27 cellular contexts compared by ENCODE assay signal in the genomic region with DNA sequence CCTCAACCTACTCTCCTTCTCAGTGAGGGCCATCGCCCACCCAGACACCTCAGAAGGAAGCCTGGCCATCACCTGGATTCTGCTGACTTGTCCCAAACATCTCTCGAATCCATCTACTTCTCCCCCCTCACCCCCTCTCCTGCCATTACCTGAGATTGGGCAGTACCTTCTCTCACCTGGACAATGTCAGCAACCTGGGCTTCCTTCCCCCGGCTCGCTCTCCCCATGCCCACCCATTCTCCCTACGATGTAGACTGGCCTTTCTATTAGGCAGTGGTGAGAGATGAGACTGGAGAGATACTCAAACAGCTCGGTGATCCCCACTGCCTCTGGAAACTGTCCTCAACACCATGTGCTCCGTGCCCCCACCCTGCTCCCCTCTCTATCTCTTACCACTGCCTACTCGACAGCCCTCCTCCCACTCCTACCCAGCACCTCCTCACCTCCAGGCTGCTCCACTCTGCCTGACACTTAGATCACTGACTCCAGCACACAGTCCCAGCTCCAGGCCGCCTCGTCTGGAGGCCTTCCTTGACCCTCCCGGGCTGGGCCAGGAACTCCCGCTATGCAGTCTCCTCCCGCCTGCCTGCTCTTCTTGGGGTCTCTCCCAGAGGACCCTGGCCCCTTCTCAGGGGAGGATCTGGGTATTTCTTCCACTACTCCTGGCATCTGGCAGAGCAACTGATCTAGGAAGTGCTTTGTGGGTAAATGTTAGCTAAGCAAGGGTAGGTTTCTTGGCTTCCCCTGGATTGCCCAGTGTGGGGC.
DNase-seq lines count a peak whose midpoint lies in the region; ATAC-seq, FAIRE-seq and TF ChIP-seq lines count a peak whose summit lies in the region.
"Had no signal": no experiment of that assay in that cellular context is flagged by ENCODE, and none has a peak within 500 bp of the region (broad histone marks: within the 10 kb centered on the region; RNA-seq: fewer than 3 reads in every experiment).

No MANE protein-coding gene starts in this region.

- no peak overlapping the region for H3K4ac ChIP-seq in IMR-90 (ENCODE audit: low read depth, low read length)
- no peak overlapping the region for H3K4ac ChIP-seq in H1 (replicated peaks; ENCODE audit: insufficient read length, low read depth, low read length)
- H3K4ac ChIP-seq in trophoblast cell (ENCODE audit: low read depth, low read length), result no peak overlapping the region

- H3K4me1 Mint-ChIP-seq in nephron (peaks cover 30% of the 10 kb centered on the region), natural killer cell (no peaks in the 10 kb centered on the region)
- H3K4me1 Mint-ChIP-seq: CD4-positive, alpha-beta memory T cell had no signal

- DNase-seq in IMR-90, result no peak
- no peak for DNase-seq in H1 (ENCODE audit: low read depth in 1 of 2, low spot score in 2 of 2)
- no peak for DNase-seq in trophoblast cell
- DNase-seq in foreskin fibroblast, result no peak
- DNase-seq in natural killer cell, result no peak
- DNase-seq in testis, result no peak
- DNase-seq: AML-193; C1 segment of cervical spinal cord; CD4-positive, alpha-beta memory T cell; COR-L47; DMS53; KBM-7; NCI-H1105 treated with DMSO at 0.1 percent for 48 hours; NCI-H146; NCI-H1930; NCI-H2107; NCI-H524; NCI-H774; SJCRH30 had no signal

- in situ Hi-C loops in IMR-90 (cut with MboI; ENCODE audit: low sequenced_read_pairs), result no loop called here

- H2AK5ac ChIP-seq in IMR-90 (ENCODE audit: low read depth, low read length) (no peak overlapping the region), H1 (ENCODE audit: low read depth, low read length) (no peak overlapping the region), trophoblast cell (ENCODE audit: low read length) (no peak overlapping the region)

- no peaks in the 10 kb centered on the region for H3K4me1 ChIP-seq in IMR-90 (ENCODE audit: control insufficient read depth, insufficient read depth, low read length)
- H3K4me1 ChIP-seq in H1 (replicated peaks in 1 of 4; ENCODE audit: control insufficient read depth in 3 of 4, insufficient read depth in 4 of 4, low read length in 3 of 4), result peaks cover 0 to 3% (median 0%) of the 10 kb centered on the region in 4 experiments; a peak in 2 of 7 replicates
- peaks cover 9 to 15% of the 10 kb centered on the region in 2 experiments for H3K4me1 ChIP-seq in trophoblast cell (ENCODE audit: control insufficient read depth in 1 of 2, insufficient read depth in 2 of 2, low read length in 2 of 2)
- no peaks in the 10 kb centered on the region for H3K4me1 ChIP-seq in testis
- H3K4me1 ChIP-seq: SJCRH30 had no signal

- H4K8ac ChIP-seq in IMR-90 (ENCODE audit: low read depth in 2 of 2, low read length in 2 of 2) (no peak overlapping the region), H1 (ENCODE audit: extremely low read depth, insufficient read depth, low read length) (no peak overlapping the region), trophoblast cell (ENCODE audit: low read depth, low read length) (no peak overlapping the region)

- TF ChIP-seq RAD21 in IMR-90 (IDR thresholded peaks at IDR 0.05; ENCODE audit: low read length) (no peak), H1 (IDR thresholded peaks at IDR 0.05 in 1 of 2, conservative IDR thresholded peaks at IDR 0.05 in 1 of 2; ENCODE audit: low read depth in 2 of 2, low read length in 2 of 2) (no peak)

- no peak overlapping the region for H4K12ac ChIP-seq in trophoblast cell (ENCODE audit: low read depth, low read length)

- H2BK5ac ChIP-seq in IMR-90 (ENCODE audit: low read depth, low read length, poor library complexity, severe bottlenecking) (no peak overlapping the region), H1 (ENCODE audit: low read depth, low read length) (no peak overlapping the region), trophoblast cell (ENCODE audit: low read depth, low read length, poor library complexity) (no peak overlapping the region)

- H2BK120ac ChIP-seq in IMR-90 (ENCODE audit: low read depth, low read length) (no peak overlapping the region), H1 (replicated peaks; ENCODE audit: low read depth, low read length) (no peak overlapping the region), trophoblast cell (ENCODE audit: insufficient read depth, low read length, poor library complexity) (peak overlapping the region; percentile 3)

- H3K27ac Mint-ChIP-seq in nephron (peak overlapping the region in 2 of 3 experiments; percentile 20 to 68), natural killer cell (no peak overlapping the region)
- H3K27ac Mint-ChIP-seq: CD4-positive, alpha-beta memory T cell had no signal

- no peak overlapping the region for H3K27ac ChIP-seq in IMR-90 (ENCODE audit: insufficient read depth, low read length)
- no peak overlapping the region for H3K27ac ChIP-seq in H1 (ENCODE audit: low read depth, low read length)
- H3K27ac ChIP-seq in trophoblast cell (ENCODE audit: low read depth, low read length), result no peak overlapping the region
- no peak overlapping the region for H3K27ac ChIP-seq in testis
- H3K27ac ChIP-seq: SJCRH30 had no signal

- H3K4me3 Mint-ChIP-seq in nephron, result peak overlapping the region in 1 of 3 experiments; percentile 3
- no peak overlapping the region for H3K4me3 Mint-ChIP-seq in natural killer cell
- H3K4me3 Mint-ChIP-seq: CD4-positive, alpha-beta memory T cell had no signal

- POLR2A ChIA-PET in IMR-90 (lab: Charles Lee; ENCODE audit: unreplicated experiment) (no interaction called here), H1 (lab: Charles Lee; ENCODE audit: partially characterized antibody) (no interaction called here)

- peaks cover 1% of the 10 kb centered on the region; the same call in 1 of the 2 replicates for H3K27me3 ChIP-seq in IMR-90 (ENCODE audit: control insufficient read depth, insufficient read depth, low read length)
- H3K27me3 ChIP-seq in H1 (replicated peaks in 1 of 4; ENCODE audit: control insufficient read depth in 3 of 4, extremely low read depth in 1 of 4, insufficient read depth in 3 of 4, low read length in 3 of 4), result no peaks in the 10 kb centered on the region; a peak in 1 of 7 replicates
- H3K27me3 ChIP-seq in trophoblast cell (ENCODE audit: insufficient read depth, low read length), result no peaks in the 10 kb centered on the region
- H3K27me3 ChIP-seq in testis, result no peaks in the 10 kb centered on the region
- H3K27me3 ChIP-seq: MG63, SJCRH30 had no signal

- H3K4me3 ChIP-seq in IMR-90 (ENCODE audit: insufficient read depth, low read depth, low read length), result no peak overlapping the region
- no peak overlapping the region for H3K4me3 ChIP-seq in H1 (ENCODE audit: extremely low read depth in 1 of 4, insufficient read depth in 2 of 4, low read depth in 3 of 4, low read length in 4 of 4)
- no peak overlapping the region for H3K4me3 ChIP-seq in trophoblast cell (ENCODE audit: low read depth, low read length)
- no peak overlapping the region for H3K4me3 ChIP-seq in foreskin fibroblast (ENCODE audit: low read depth in 1 of 2, low read length in 2 of 2)
- no peak overlapping the region for H3K4me3 ChIP-seq in testis
- H3K4me3 ChIP-seq: A549, MG63, SJCRH30 had no signal

- H3K79me2 ChIP-seq in H1 (ENCODE audit: control insufficient read depth in 1 of 2, insufficient read depth in 2 of 2, low read length in 2 of 2), result no peaks in the 10 kb centered on the region
- H3K79me2 ChIP-seq in trophoblast cell (ENCODE audit: control insufficient read depth, insufficient read depth, low read length, poor library complexity), result no peaks in the 10 kb centered on the region

- H3K79me1 ChIP-seq in IMR-90 (ENCODE audit: low read depth in 1 of 2, low read length in 2 of 2) (no peaks in the 10 kb centered on the region), H1 (ENCODE audit: low read depth, low read length) (no peaks in the 10 kb centered on the region), trophoblast cell (ENCODE audit: low read length) (no peaks in the 10 kb centered on the region)

- H3K36me3 ChIP-seq in IMR-90 (ENCODE audit: control insufficient read depth, insufficient read depth, low read length) (no peaks in the 10 kb centered on the region), H1 (ENCODE audit: control insufficient read depth in 2 of 4, insufficient read depth in 4 of 4, low read length in 3 of 4) (no peaks in the 10 kb centered on the region), trophoblast cell (ENCODE audit: control insufficient read depth in 1 of 2, insufficient read depth in 2 of 2, low read length in 2 of 2) (no peaks in the 10 kb centered on the region), testis (ENCODE audit: low read depth, missing control alignments) (no peaks in the 10 kb centered on the region)
- H3K36me3 ChIP-seq: MG63, SJCRH30 had no signal

- H4K5ac ChIP-seq in IMR-90 (ENCODE audit: low read depth, low read length), result no peak overlapping the region
- no peak overlapping the region for H4K5ac ChIP-seq in H1 (ENCODE audit: insufficient read length, low read depth, low read length)

- TF ChIP-seq CTCF in IMR-90 (conservative IDR thresholded peaks at IDR 0.05; ENCODE audit: low read depth, low read length) (no peak), H1 (IDR thresholded peaks at IDR 0.05; ENCODE audit: control extremely low read depth in 1 of 3, insufficient read depth in 1 of 3, low read depth in 1 of 3, low read length in 3 of 3) (no peak), nephron (IDR thresholded peaks at IDR 0.05; ENCODE audit: unreplicated experiment in 3 of 3) (no peak), foreskin fibroblast (IDR thresholded peaks at IDR 0.05; ENCODE audit: low read depth, low read length) (no peak), natural killer cell (IDR thresholded peaks at IDR 0.05) (no peak), testis (IDR thresholded peaks at IDR 0.05) (no peak)

- no peak overlapping the region for H2BK20ac ChIP-seq in IMR-90 (ENCODE audit: low read depth, low read length)
- no peak overlapping the region for H2BK20ac ChIP-seq in H1 (ENCODE audit: low read length)

- dilution Hi-C loops in IMR-90 (cut with HindIII; ENCODE audit: low sequenced_read_pairs, unreplicated experiment), result no loop called here

- H3K9me3 ChIP-seq in IMR-90 (ENCODE audit: control insufficient read depth, insufficient read depth, low read length), result 0 out of 2 replicates have a peak, but pooled peaks cover 2% of the 10 kb centered on the region
- H3K9me3 ChIP-seq in H1 (ENCODE audit: insufficient read depth in 2 of 2, low read depth in 1 of 2, low read length in 1 of 2), result no peaks in the 10 kb centered on the region
- peaks cover 2% of the 10 kb centered on the region for H3K9me3 ChIP-seq in trophoblast cell (ENCODE audit: insufficient read depth, low read depth, low read length)
- H3K9me3 ChIP-seq in testis, result no peaks in the 10 kb centered on the region
- H3K9me3 ChIP-seq: A549, MG63, SJCRH30 had no signal

- intact Hi-C loops in IMR-90 (cut with micrococcal nuclease) (no loop called here), natural killer cell (cut with micrococcal nuclease) (no loop called here), testis (cut with DNase I; ENCODE audit: low total_unique reads) (no loop called here)

- no peak for FAIRE-seq in H1 (lab: Jason Lieb, UNC)
- FAIRE-seq: A549, G401.6, HTR-8/SVneo had no signal

- H3K14ac ChIP-seq in IMR-90 (replicated peaks; ENCODE audit: low read depth, low read length) (no peak overlapping the region), H1 (ENCODE audit: insufficient read length) (no peak overlapping the region), trophoblast cell (ENCODE audit: low read length) (no peak overlapping the region)

- H2AK9ac ChIP-seq in IMR-90 (replicated peaks; ENCODE audit: low read depth, low read length, poor library complexity), result no peak overlapping the region

- H4K91ac ChIP-seq in IMR-90 (ENCODE audit: insufficient read depth, low read depth, low read length), result no peak overlapping the region
- H4K91ac ChIP-seq in H1 (replicated peaks; ENCODE audit: insufficient read length, low read length), result peak overlapping the region; percentile 22
- peak overlapping the region; percentile 32 for H4K91ac ChIP-seq in trophoblast cell (ENCODE audit: low read depth, low read length)

- H3K9me3 Mint-ChIP-seq in nephron (no peaks in the 10 kb centered on the region), natural killer cell (no peaks in the 10 kb centered on the region)
- H3K9me3 Mint-ChIP-seq: CD4-positive, alpha-beta memory T cell had no signal

- H3K36me3 Mint-ChIP-seq in nephron (ENCODE audit: low read depth) (no peaks in the 10 kb centered on the region), natural killer cell (no peaks in the 10 kb centered on the region)
- H3K36me3 Mint-ChIP-seq: CD4-positive, alpha-beta memory T cell had no signal

- H2BK15ac ChIP-seq in IMR-90 (ENCODE audit: low read depth, low read length) (no peak overlapping the region), H1 (ENCODE audit: low read length) (no peak overlapping the region)

- peak overlapping the region; percentile 80; the same call in 1 of the 2 replicates for H2BK12ac ChIP-seq in H1 (ENCODE audit: low read depth, low read length)
- no peak overlapping the region for H2BK12ac ChIP-seq in trophoblast cell (ENCODE audit: low read length)

- H3K18ac ChIP-seq in IMR-90 (ENCODE audit: low read depth, low read length), result no peak overlapping the region
- no peak overlapping the region; the same call in 1 of the 2 replicates for H3K18ac ChIP-seq in H1 (ENCODE audit: extremely low read depth, low read length)
- no peak overlapping the region for H3K18ac ChIP-seq in trophoblast cell (ENCODE audit: low read length)

- no peak for TF ChIP-seq EP300 in H1 (IDR thresholded peaks at IDR 0.05; ENCODE audit: borderline replicate concordance in 1 of 2, low read depth in 2 of 2, low read length in 2 of 2)

- H3K56ac ChIP-seq in IMR-90 (ENCODE audit: extremely low read depth, insufficient read depth, low read length) (no peak overlapping the region), H1 (replicated peaks; ENCODE audit: insufficient read length, low read depth, low read length) (no peak overlapping the region)

- ATAC-seq in IMR-90 (ENCODE audit: low read depth) (no peak), GM21515 (IDR thresholded peaks at IDR 0.05; ENCODE audit: unreplicated experiment) (no peak), natural killer cell (no peak)
- ATAC-seq: Right ventricle myocardium inferior, SK-N-SH treated with all-trans-retinoic acid at 6 μM for 48 hours had no signal

- H3K27me3 Mint-ChIP-seq in nephron (ENCODE audit: low read depth) (peaks cover 12% of the 10 kb centered on the region), natural killer cell (ENCODE audit: low read depth in 2 of 2) (peaks cover 11 to 51% of the 10 kb centered on the region in 2 donors)

- H4K20me1 ChIP-seq in IMR-90 (ENCODE audit: insufficient read depth, low read length) (no peaks in the 10 kb centered on the region), H1 (replicated peaks in 1 of 2; ENCODE audit: control insufficient read depth in 1 of 2, insufficient read depth in 2 of 2, low read length in 2 of 2) (no peaks in the 10 kb centered on the region)

- H3K9me1 ChIP-seq in IMR-90 (ENCODE audit: insufficient read depth, low read length), result no peaks in the 10 kb centered on the region

- BruUV-seq in IMR-90 (replicated peaks; lab: Mats Ljungman, UMichigan), result no TSS peak

- H3K4me2 ChIP-seq in IMR-90 (ENCODE audit: low read depth, low read length) (no peak overlapping the region), H1 (ENCODE audit: insufficient read depth in 1 of 2, low read depth in 2 of 2, low read length in 2 of 2) (no peak overlapping the region), trophoblast cell (ENCODE audit: low read length) (no peak overlapping the region)

- H3K23me2 ChIP-seq in H1 (ENCODE audit: low read depth, low read length), result no peaks in the 10 kb centered on the region

- H3K23ac ChIP-seq in IMR-90 (ENCODE audit: low read depth, low read length) (no peak overlapping the region), H1 (ENCODE audit: insufficient read length) (no peak overlapping the region), trophoblast cell (ENCODE audit: low read length) (no peak overlapping the region)

- TF ChIP-seq POLR2A in IMR-90 (IDR thresholded peaks at IDR 0.05; ENCODE audit: low read depth, low read length), result no peak
- TF ChIP-seq POLR2A in H1 (IDR thresholded peaks at IDR 0.05; ENCODE audit: control extremely low read depth in 1 of 2, low read depth in 2 of 2, low read length in 2 of 2), result no peak
- no peak for TF ChIP-seq POLR2A in testis (IDR thresholded peaks at IDR 0.05)

- CTCF ChIA-PET in IMR-90 (lab: Yijun Ruan, JAX), result interaction anchor here (1.3 kb wide), 1 partner anchor 9 kb away, joined by 3 read pairs; no protein-coding TSS in a partner anchor
- CTCF ChIA-PET in H1 (lab: Charles Lee; ENCODE audit: partially characterized antibody), result interaction anchor here (0.9 to 1.0 kb wide), 2 partner anchors 77 to 114 kb away, joined by 3 to 4 read pairs; no protein-coding TSS in a partner anchor

- H3K9ac ChIP-seq in IMR-90 (ENCODE audit: low read depth, low read length) (no peak overlapping the region), H1 (replicated peaks in 1 of 4; ENCODE audit: extremely low read depth in 1 of 4, low read depth in 3 of 4, low read length in 3 of 4) (no peak overlapping the region), trophoblast cell (ENCODE audit: low read length) (no peak overlapping the region)

- H2AFZ ChIP-seq in IMR-90 (replicated peaks; ENCODE audit: low read length, poor library complexity) (peak overlapping the region; percentile 48), H1 (ENCODE audit: low read length) (no peak overlapping the region), trophoblast cell (ENCODE audit: insufficient read depth, low read length, poor library complexity) (no peak overlapping the region)

- WGBS in IMR-90 (ENCODE audit: extremely low coverage in 2 of 2, insufficient read length in 1 of 2), 2 experiments, result 51% methylated on average over 4 of the region's 13 CpGs; no CpG with 5 or more reads in 1 of the 2 experiments
- WGBS in H1 (ENCODE audit: extremely low coverage in 1 of 2, insufficient coverage in 1 of 2, insufficient read length in 1 of 2, insufficient replicate concordance in 2 of 2, low coverage in 1 of 2, low lambda C conversion rate in 2 of 2, missing lambda C conversion rate in 1 of 2), 2 experiments, result 80% methylated on average over 13 of the region's 13 CpGs; no CpG with 5 or more reads in 1 of the 2 experiments
- WGBS in trophoblast cell (ENCODE audit: extremely low coverage, insufficient coverage, insufficient read length), result no CpG with 5 or more reads among the region's 13 CpGs
- 70 to 74% methylated on average over 13 of the region's 13 CpGs for WGBS in testis, 2 donors

Comparison
In these comparisons a context has a peak if more than half of its experiments do, and no peak if none do; other contexts are left out.
1. H3K27ac Mint-ChIP-seq: peak in nephron (2 of 3); none in natural killer cell (0 of 2).